ENCODE assay signal across 24 cellular contexts in the genomic region with DNA sequence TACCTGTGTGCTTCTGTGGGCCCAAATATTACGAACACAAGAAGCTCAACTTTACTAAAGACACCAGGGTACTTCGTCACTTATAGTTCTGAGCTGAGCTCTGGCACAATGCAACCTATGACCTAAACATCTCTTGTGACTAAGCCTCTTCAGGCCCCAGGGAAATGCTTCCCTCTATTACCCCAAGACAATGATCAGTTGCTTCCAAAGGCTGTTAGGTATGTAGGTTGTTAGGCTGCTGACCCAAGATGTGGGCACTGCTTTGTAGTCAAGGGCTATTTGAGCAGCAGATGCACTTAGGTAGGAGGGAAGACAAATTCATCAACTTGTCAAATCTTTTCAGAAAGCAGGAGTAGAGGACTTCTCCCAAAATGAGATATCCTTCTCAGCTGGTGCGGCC.
"Had no signal": no experiment of that assay in that cellular context is flagged by ENCODE, and none has a peak within 500 bp of the region (broad histone marks: within the 10 kb centered on the region; RNA-seq: fewer than 3 reads in every experiment).

No MANE protein-coding gene starts in this region.

- H3K9me3 ChIP-seq: prostate gland, sigmoid colon, testis, tibial artery, upper lobe of left lung had no signal

- H3K9ac ChIP-seq: neural progenitor cell had no signal

- H3K27me3 Mint-ChIP-seq: memory B cell had no signal

- H3K36me3 Mint-ChIP-seq: memory B cell; stimulated activated effector memory CD8-positive, alpha-beta T cell treated with anti-CD3 and anti-CD28 coated beads, Interleukin-12 subunit alpha, Interleukin-12 subunit beta, amount 100 ng/mL, for 72 hours had no signal

- DNase-seq: dorsolateral prefrontal cortex; effector CD4-positive, alpha-beta T cell; kidney; mucosa of descending colon; naive thymus-derived CD4-positive, alpha-beta T cell; right cardiac atrium; sigmoid colon; stimulated activated CD4-positive, alpha-beta T cell treated with anti-CD3 and anti-CD28 coated beads, Interleukin-2, amount 100 ng/mL, for 24 hours; stimulated activated CD4-positive, alpha-beta T cell treated with anti-CD3 and anti-CD28 coated beads, Interleukin-4, amount 100 ng/mL, for 24 hours; stimulated activated naive CD8-positive, alpha-beta T cell treated with anti-CD3 and anti-CD28 coated beads, Interleukin-15, Interleukin-2, amounts not matched to agents 100 U/mL and 50 U/mL, for 24 hours; substantia nigra; testis; tibial artery; upper lobe of left lung had no signal

- H3K4me1 Mint-ChIP-seq: naive thymus-derived CD4-positive, alpha-beta T cell had no signal

- ATAC-seq: esophagus mucosa; left lobe of liver; mucosa of descending colon; naive thymus-derived CD4-positive, alpha-beta T cell; right cardiac atrium; stimulated activated effector memory CD8-positive, alpha-beta T cell treated with anti-CD3 and anti-CD28 coated beads, Interleukin-12 subunit alpha, Interleukin-12 subunit beta, amount 100 ng/mL, for 72 hours; stimulated activated naive CD8-positive, alpha-beta T cell treated with anti-CD3 and anti-CD28 coated beads, Interleukin-15, Interleukin-2, amounts not matched to agents 100 U/mL and 50 U/mL, for 24 hours had no signal

- H3K27ac ChIP-seq: dorsolateral prefrontal cortex, epithelial cell of prostate, neural progenitor cell, prostate gland, sigmoid colon, testis, tibial artery, upper lobe of left lung had no signal

- H3K4me1 ChIP-seq: prostate gland, sigmoid colon, testis, upper lobe of left lung had no signal

- H3K27ac Mint-ChIP-seq: memory B cell; mesothelial cell of epicardium; naive thymus-derived CD4-positive, alpha-beta T cell; neural progenitor cell; stimulated activated effector memory CD8-positive, alpha-beta T cell treated with anti-CD3 and anti-CD28 coated beads, Interleukin-12 subunit alpha, Interleukin-12 subunit beta, amount 100 ng/mL, for 72 hours had no signal

- H3K4me2 ChIP-seq: neural progenitor cell had no signal

- H2AFZ ChIP-seq: neural progenitor cell had no signal

- H3K36me3 ChIP-seq: neural progenitor cell, prostate gland, sigmoid colon, tibial artery, upper lobe of left lung had no signal

- H3K27me3 ChIP-seq: dorsolateral prefrontal cortex, neural progenitor cell, sigmoid colon, testis, tibial artery, upper lobe of left lung had no signal

- H3K4me3 ChIP-seq: dorsolateral prefrontal cortex, lung, mucosa of descending colon, neural progenitor cell, prostate gland, sigmoid colon, testis, tibial artery, upper lobe of left lung had no signal

- H3K4me3 Mint-ChIP-seq: memory B cell; mesothelial cell of epicardium; naive thymus-derived CD4-positive, alpha-beta T cell; nephron; neural progenitor cell; stimulated activated effector memory CD8-positive, alpha-beta T cell treated with anti-CD3 and anti-CD28 coated beads, Interleukin-12 subunit alpha, Interleukin-12 subunit beta, amount 100 ng/mL, for 72 hours had no signal
